Comparison of ENCODE assay signal across 21 cellular contexts in the genomic region with DNA sequence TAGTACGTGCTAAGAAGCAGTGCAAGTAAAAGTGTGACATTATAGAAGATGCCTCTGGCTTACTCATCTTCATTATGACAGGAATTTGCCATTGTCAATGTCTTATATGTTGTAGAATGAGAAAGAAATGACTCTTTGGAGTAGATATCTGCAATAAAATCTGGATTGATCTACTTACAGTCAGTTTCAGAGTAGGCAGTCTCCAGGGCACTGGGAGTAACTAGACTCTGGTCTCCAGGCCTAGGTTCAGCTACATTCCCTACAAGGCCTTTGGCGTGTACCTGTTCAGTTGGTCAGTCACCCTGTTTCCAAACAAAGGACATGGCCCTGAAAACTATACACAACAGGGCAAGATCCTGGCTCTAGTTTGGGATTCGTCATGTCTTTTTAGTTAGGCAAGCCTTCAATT.
DNase-seq lines count a peak whose midpoint lies in the region; ATAC-seq, FAIRE-seq and TF ChIP-seq lines count a peak whose summit lies in the region.
"Had no signal": no experiment of that assay in that cellular context is flagged by ENCODE, and none has a peak within 500 bp of the region (broad histone marks: within the 10 kb centered on the region; RNA-seq: fewer than 3 reads in every experiment).

No MANE protein-coding gene starts in this region.

- H3K23ac ChIP-seq in IMR-90 (ENCODE audit: low read depth, low read length) = no peak overlapping the region

- peaks cover 0 to 6% of the 10 kb centered on the region in 2 experiments; a peak in 1 of 4 replicates for H3K79me1 ChIP-seq in IMR-90 (ENCODE audit: low read depth in 1 of 2, low read length in 2 of 2)

- POLR2A ChIA-PET in HepG2 (lab: Yijun Ruan, JAX) (no interaction called here), IMR-90 (lab: Charles Lee; ENCODE audit: unreplicated experiment) (no interaction called here)

- TF ChIP-seq POLR2A in HepG2 (IDR thresholded peaks at IDR 0.05; ENCODE audit: insufficient read depth in 1 of 2, low read depth in 2 of 2, low read length in 2 of 2) (no peak), IMR-90 (IDR thresholded peaks at IDR 0.05; ENCODE audit: low read depth, low read length) (no peak), uterus (IDR thresholded peaks at IDR 0.05) (no peak)

- H3K27ac ChIP-seq in liver (ENCODE audit: low read depth in 1 of 2, low read length in 2 of 2) = peak overlapping the region; percentile 76 to 91
- H3K27ac ChIP-seq in HepG2 (ENCODE audit: extremely low read length, insufficient read depth, low read length) = no peak overlapping the region
- H3K27ac ChIP-seq in IMR-90 (ENCODE audit: insufficient read depth, low read length) = no peak overlapping the region
- peak overlapping the region; percentile 66 to 89 for H3K27ac ChIP-seq in uterus
- H3K27ac ChIP-seq: BLaER1 treated with 17β-estradiol and CSF1 and Interleukin-3, amounts not matched to agents 10 nM and 100 nM; thyroid gland had no signal

- ATAC-seq in HepG2 = no peak
- ATAC-seq in IMR-90 (ENCODE audit: low read depth) = no peak
- no peak for ATAC-seq in HG02870 (IDR thresholded peaks at IDR 0.05; ENCODE audit: unreplicated experiment)
- ATAC-seq: body of pancreas, esophagus mucosa, GM12878 had no signal

- FAIRE-seq in HepG2 (lab: Jason Lieb, UNC) (no peak), bronchial epithelial cell (lab: Jason Lieb, UNC) (peak; percentile 89)
- FAIRE-seq: GM12878 had no signal

- H3K4me2 ChIP-seq in HepG2 (ENCODE audit: low read depth, low read length) (no peak overlapping the region), IMR-90 (ENCODE audit: low read depth, low read length) (no peak overlapping the region)
- H3K4me2 ChIP-seq: BLaER1 treated with 17β-estradiol and CSF1 and Interleukin-3, amounts not matched to agents 10 nM and 100 nM had no signal

- WGBS in liver = 57% methylated on average over 3 of the region's 3 CpGs
- 95% methylated on average over 3 of the region's 3 CpGs for WGBS in HepG2 (ENCODE audit: low lambda C conversion rate)
- 100% methylated on average over 1 of the region's 3 CpGs; no CpG with 5 or more reads in 1 of the 2 experiments for WGBS in IMR-90 (ENCODE audit: extremely low coverage in 2 of 2, insufficient read length in 1 of 2), 2 experiments

- no peak overlapping the region for H3K4me3 ChIP-seq in liver (ENCODE audit: low read depth in 1 of 3, low read length in 3 of 3)
- no peak overlapping the region for H3K4me3 ChIP-seq in HepG2 (replicated peaks in 1 of 3; ENCODE audit: insufficient read depth in 1 of 3, low read depth in 2 of 3, low read length in 3 of 3)
- no peak overlapping the region for H3K4me3 ChIP-seq in IMR-90 (ENCODE audit: insufficient read depth, low read depth, low read length)
- no peak overlapping the region for H3K4me3 ChIP-seq in bronchial epithelial cell (ENCODE audit: low read depth, low read length)
- no peak overlapping the region for H3K4me3 ChIP-seq in uterus
- H3K4me3 ChIP-seq: BLaER1 treated with 17β-estradiol and CSF1 and Interleukin-3, amounts not matched to agents 10 nM and 100 nM; body of pancreas; GM12878; stomach; thyroid gland had no signal

- H3K9me3 ChIP-seq in liver (ENCODE audit: control insufficient read depth in 4 of 4, low read length in 3 of 4) (no peaks in the 10 kb centered on the region), HepG2 (ENCODE audit: low read length) (no peaks in the 10 kb centered on the region), IMR-90 (ENCODE audit: control insufficient read depth, insufficient read depth, low read length) (no peaks in the 10 kb centered on the region), uterus (no peaks in the 10 kb centered on the region)
- H3K9me3 ChIP-seq: body of pancreas, stomach, thyroid gland had no signal

- no peak overlapping the region for H2BK5ac ChIP-seq in IMR-90 (ENCODE audit: low read depth, low read length, poor library complexity, severe bottlenecking)

- H4K91ac ChIP-seq in IMR-90 (ENCODE audit: insufficient read depth, low read depth, low read length) = no peak overlapping the region

- H2AFZ ChIP-seq in HepG2 (ENCODE audit: low read length) = no peak overlapping the region
- H2AFZ ChIP-seq in IMR-90 (replicated peaks; ENCODE audit: low read length, poor library complexity) = no peak overlapping the region

- peak overlapping the region; percentile 58 for H2BK120ac ChIP-seq in IMR-90 (ENCODE audit: low read depth, low read length)

- H3K56ac ChIP-seq in IMR-90 (ENCODE audit: extremely low read depth, insufficient read depth, low read length) = no peak overlapping the region

- peak overlapping the region in 1 of 2 experiments; percentile 15; a peak in 2 of 4 replicates for H4K8ac ChIP-seq in IMR-90 (ENCODE audit: low read depth in 2 of 2, low read length in 2 of 2)

- in situ Hi-C loops in HepG2 (cut with HindIII; ENCODE audit: extremely low pct_ligation_motif_present, low pct_unique_long_range_greater_than_20kb) = no loop called here
- in situ Hi-C loops in IMR-90 (cut with MboI; ENCODE audit: low sequenced_read_pairs) = no loop called here

- H3K9ac ChIP-seq in liver (ENCODE audit: low read depth in 1 of 2, low read length in 2 of 2) = no peak overlapping the region
- H3K9ac ChIP-seq in HepG2 (ENCODE audit: insufficient read depth, low read depth, low read length) = no peak overlapping the region
- H3K9ac ChIP-seq in IMR-90 (ENCODE audit: low read depth, low read length) = no peak overlapping the region
- H3K9ac ChIP-seq: BLaER1 treated with 17β-estradiol and CSF1 and Interleukin-3, amounts not matched to agents 10 nM and 100 nM had no signal

- peak overlapping the region; percentile 94; the same call in 2 of the 3 replicates for H2BK15ac ChIP-seq in IMR-90 (ENCODE audit: low read depth, low read length)

- BruUV-seq in HepG2 (replicated peaks; lab: Mats Ljungman, UMichigan) (no TSS peak), IMR-90 (replicated peaks; lab: Mats Ljungman, UMichigan) (no TSS peak)

- H3K27me3 ChIP-seq in liver (ENCODE audit: control insufficient read depth in 4 of 4, insufficient read depth in 4 of 4, low read length in 3 of 4) = no peaks in the 10 kb centered on the region
- no peaks in the 10 kb centered on the region for H3K27me3 ChIP-seq in HepG2 (ENCODE audit: control insufficient read depth in 1 of 2, insufficient read depth in 2 of 2, low read length in 2 of 2)
- no peaks in the 10 kb centered on the region for H3K27me3 ChIP-seq in IMR-90 (ENCODE audit: control insufficient read depth, insufficient read depth, low read length)
- H3K27me3 ChIP-seq in bronchial epithelial cell (ENCODE audit: control insufficient read depth, insufficient read depth, low read length) = no peaks in the 10 kb centered on the region
- H3K27me3 ChIP-seq in uterus = no peaks in the 10 kb centered on the region
- H3K27me3 ChIP-seq: BLaER1 treated with 17β-estradiol and CSF1 and Interleukin-3, amounts not matched to agents 10 nM and 100 nM; body of pancreas; stomach; thyroid gland had no signal

- H3K9me1 ChIP-seq in IMR-90 (ENCODE audit: insufficient read depth, low read length) = peaks cover 7% of the 10 kb centered on the region; the same call in 1 of the 2 replicates

- CTCF ChIA-PET in HepG2 (lab: Yijun Ruan, JAX; ENCODE audit: low intra/inter-chr PET ratio, low total read pairs) (no interaction called here), IMR-90 (lab: Yijun Ruan, JAX) (no interaction called here)

- no peak overlapping the region for H4K5ac ChIP-seq in IMR-90 (ENCODE audit: low read depth, low read length)

- TF ChIP-seq RAD21 in liver (IDR thresholded peaks at IDR 0.05) (peak; percentile 31 to 38), HepG2 (CRISPR knock-in tag; IDR thresholded peaks at IDR 0.05) (no peak), IMR-90 (IDR thresholded peaks at IDR 0.05; ENCODE audit: low read length) (no peak)

- H3K4ac ChIP-seq in IMR-90 (ENCODE audit: low read depth, low read length) = 0 out of 2 replicates have a peak overlapping the region, but pooled peaks have one; percentile 64

- H3K79me2 ChIP-seq in HepG2 (ENCODE audit: insufficient read depth, low read length) = no peaks in the 10 kb centered on the region

- H2AK5ac ChIP-seq in IMR-90 (ENCODE audit: low read depth, low read length) = peak overlapping the region; percentile 48

- dilution Hi-C loops in IMR-90 (cut with HindIII; ENCODE audit: low sequenced_read_pairs, unreplicated experiment) = no loop called here

- H2AK9ac ChIP-seq in IMR-90 (replicated peaks; ENCODE audit: low read depth, low read length, poor library complexity) = no peak overlapping the region

- intact Hi-C loops in HepG2 (cut with micrococcal nuclease; ENCODE audit: unreplicated experiment) = no loop called here
- intact Hi-C loops in IMR-90 (cut with micrococcal nuclease) = no loop called here
- intact Hi-C loops in uterus (cut with DNase I; ENCODE audit: low total_unique reads) = no loop called here

- H3K36me3 ChIP-seq in liver (ENCODE audit: control insufficient read depth in 4 of 4, insufficient read depth in 3 of 4, low read depth in 1 of 4, low read length in 3 of 4) (no peaks in the 10 kb centered on the region), HepG2 (replicated peaks in 1 of 2; ENCODE audit: control insufficient read depth in 1 of 2, insufficient read depth in 2 of 2, low read length in 2 of 2) (no peaks in the 10 kb centered on the region), IMR-90 (ENCODE audit: control insufficient read depth, insufficient read depth, low read length) (no peaks in the 10 kb centered on the region), bronchial epithelial cell (ENCODE audit: control insufficient read depth, insufficient read depth, low read length) (no peaks in the 10 kb centered on the region), uterus (no peaks in the 10 kb centered on the region)
- H3K36me3 ChIP-seq: BLaER1 treated with 17β-estradiol and CSF1 and Interleukin-3, amounts not matched to agents 10 nM and 100 nM; stomach; thyroid gland had no signal

- TF ChIP-seq CTCF in liver (IDR thresholded peaks at IDR 0.05; ENCODE audit: low read depth, low read length, missing input control) (no peak), HepG2 (CRISPR knock-in tag; IDR thresholded peaks at IDR 0.05) (no peak), IMR-90 (conservative IDR thresholded peaks at IDR 0.05; ENCODE audit: low read depth, low read length) (no peak), bronchial epithelial cell (IDR thresholded peaks at IDR 0.05; ENCODE audit: insufficient read depth, low read length, severe bottlenecking) (no peak), uterus (IDR thresholded peaks at IDR 0.05) (no peak)

- H3K18ac ChIP-seq in IMR-90 (ENCODE audit: low read depth, low read length) = peak overlapping the region; percentile 85; the same call in 1 of the 2 replicates

- H3K14ac ChIP-seq in IMR-90 (replicated peaks; ENCODE audit: low read depth, low read length) = peak overlapping the region; percentile 54

- peak overlapping the region; percentile 75 for H2BK20ac ChIP-seq in IMR-90 (ENCODE audit: low read depth, low read length)

- no peak for TF ChIP-seq EP300 in HepG2 (IDR thresholded peaks at IDR 0.05; ENCODE audit: low read depth in 2 of 2, low read length in 2 of 2)
- no peak for TF ChIP-seq EP300 in HepG2 (CRISPR knock-in tag; IDR thresholded peaks at IDR 0.05; ENCODE audit: borderline replicate concordance)

- H4K20me1 ChIP-seq in HepG2 (ENCODE audit: insufficient read depth, low read length) (no peaks in the 10 kb centered on the region), IMR-90 (ENCODE audit: insufficient read depth, low read length) (no peaks in the 10 kb centered on the region)
- H4K20me1 ChIP-seq: BLaER1 treated with 17β-estradiol and CSF1 and Interleukin-3, amounts not matched to agents 10 nM and 100 nM had no signal

- DNase-seq in HepG2 (ENCODE audit: low spot score) (no peak), IMR-90 (no peak), bronchial epithelial cell (ENCODE audit: low read depth) (no peak), uterus (no peak), HUDEP-2 (lab: John Stamatoyannopoulos, UW; ENCODE audit: unreplicated experiment in 76 of 76) (no peak)
- DNase-seq: activated CD4-positive, alpha-beta T cell treated with anti-CD3 and anti-CD28 coated beads for 4 hours; activated effector memory CD4-positive, alpha-beta T cell treated with Interleukin-2 at 50 U/mL for 16 hours; body of pancreas; glutamatergic neuron; HCEC 1CT; NCI-H1048; NCI-H2107; NCI-H748 treated with DMSO at 0.1 percent for 48 hours; SHP77 treated with DMSO at 0.1 percent for 48 hours; stomach; thyroid gland had no signal

- H3K4me1 ChIP-seq in liver (ENCODE audit: control insufficient read depth in 4 of 4, insufficient read depth in 4 of 4, low read length in 3 of 4) (peaks cover 0 to 48% (median 30%) of the 10 kb centered on the region in 4 donors), HepG2 (ENCODE audit: insufficient read depth, low read length) (peaks cover 22% of the 10 kb centered on the region), IMR-90 (ENCODE audit: control insufficient read depth, insufficient read depth, low read length) (peaks cover 11% of the 10 kb centered on the region), uterus (peaks cover 0 to 19% of the 10 kb centered on the region in 2 donors)

Comparison
In these comparisons a context has a peak if more than half of its experiments do, and no peak if none do; other contexts are left out.
1. H3K27ac ChIP-seq: peak in liver (2 of 2) and uterus (2 of 2); none in HepG2 (single experiment) and IMR-90 (single experiment).